In genomic region chr16:71754108-71754507, GRCh38 we compare ENCODE assay signal across 16 cellular contexts.
"Had no signal": no experiment of that assay in that cellular context is flagged by ENCODE, and none has a peak within 500 bp of the region (broad histone marks: within the 10 kb centered on the region; RNA-seq: fewer than 3 reads in every experiment).

No MANE protein-coding gene starts in this region.

- ATAC-seq: left lobe of liver; psoas muscle; right lobe of liver; stimulated activated naive CD8-positive, alpha-beta T cell treated with anti-CD3 and anti-CD28 coated beads, Interleukin-15, Interleukin-2, amounts not matched to agents 100 U/mL and 50 U/mL, for 24 hours; upper lobe of right lung had no signal

- H3K9me3 ChIP-seq: colonic mucosa, psoas muscle, right lobe of liver, testis, upper lobe of right lung had no signal

- DNase-seq: activated CD4-positive, alpha-beta T cell treated with anti-CD3 and anti-CD28 coated beads for 1 hour; colonic mucosa; effector CD4-positive, alpha-beta T cell; islet precursor cell; mammary epithelial cell; nephron progenitor cell; psoas muscle; right lobe of liver; stimulated activated CD4-positive, alpha-beta T cell treated with anti-CD3 and anti-CD28 coated beads, Interleukin-1b, Interleukin-23, amount 100 ng/mL, for 48 hours; stimulated activated naive CD8-positive, alpha-beta T cell treated with anti-CD3 and anti-CD28 coated beads, Interleukin-15, Interleukin-2, amounts not matched to agents 100 U/mL and 50 U/mL, for 24 hours; T-helper 9 cell; testis; upper lobe of right lung had no signal

- H3K4me1 ChIP-seq: colonic mucosa, right lobe of liver, testis, upper lobe of right lung had no signal

- H3K4me3 ChIP-seq: cardiac muscle cell, colonic mucosa, psoas muscle, right lobe of liver, testis, upper lobe of right lung had no signal

- H3K9me3 Mint-ChIP-seq: activated T-helper 2 cell treated with anti-CD3 and anti-CD28 coated beads, Interferon-gamma antibody, Interleukin-2, Interleukin-4, amounts not matched to agents 10 μg/mL and 5 μg/mL and 100 μg/mL, durations not matched to agents 14 hours and 24 hours and 36 hours; nephron progenitor cell had no signal

- H3K27me3 ChIP-seq: cardiac muscle cell, colonic mucosa, right lobe of liver, testis, upper lobe of right lung had no signal

- H3K27ac ChIP-seq: cardiac muscle cell, colonic mucosa, psoas muscle, right lobe of liver, testis, upper lobe of right lung had no signal

- H3K4me3 Mint-ChIP-seq: nephron progenitor cell had no signal

- H3K4me1 Mint-ChIP-seq: nephron progenitor cell had no signal
